5 cellular contexts compared by ENCODE assay signal in genomic region chr6:1715336-1715735, GRCh38.
"Had no signal": no experiment of that assay in that cellular context is flagged by ENCODE, and none has a peak within 500 bp of the region (broad histone marks: within the 10 kb centered on the region; RNA-seq: fewer than 3 reads in every experiment).

No MANE protein-coding gene starts in this region.

- H3K36me3 ChIP-seq: HAP-1 had no signal

- H3K9me3 ChIP-seq: HAP-1 had no signal

- DNase-seq: GM23248, GOT3, H7, IMR-90 had no signal

- H3K27ac ChIP-seq: GM23248 had no signal

- H3K4me3 ChIP-seq: GM23248, HAP-1 had no signal
